In the genomic region with DNA sequence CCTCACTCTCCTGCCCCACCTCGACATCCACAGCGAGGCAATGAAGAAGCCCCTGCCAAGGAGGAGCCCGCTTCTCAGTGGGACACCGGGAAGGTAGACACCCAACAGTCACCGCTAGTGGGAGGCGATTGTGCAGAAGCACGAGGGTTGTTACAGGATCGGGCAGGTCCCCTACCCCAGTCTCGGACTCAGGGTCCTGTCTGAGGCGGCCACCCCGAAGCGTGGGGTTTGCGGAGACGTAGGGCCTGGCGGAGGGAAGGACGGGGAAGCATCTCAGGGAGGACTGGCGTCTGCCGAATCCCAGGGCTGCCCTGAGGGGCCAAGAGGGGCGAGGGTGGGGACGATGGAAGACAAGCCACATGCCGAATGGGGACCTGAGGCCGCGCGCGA, we compare ENCODE assay signal across 8 cellular contexts.
DNase-seq lines count a peak whose midpoint lies in the region; ATAC-seq and TF ChIP-seq lines count a peak whose summit lies in the region.
"Not testable (repeated sequence)": the region's sequence is repeated elsewhere in the genome, so short reads cannot be mapped to it uniquely, and the experiment has no call there.

No MANE protein-coding gene starts in this region.

- H3K4me3 Mint-ChIP-seq in T-cell = peak overlapping the region; percentile 89 to 93 (median 93)
- peak overlapping the region; percentile 94 for H3K4me3 Mint-ChIP-seq in nephron progenitor cell

- H3K9me3 Mint-ChIP-seq in T-cell, nephron progenitor cell: not testable (repeated sequence)

- not testable (repeated sequence) for DNase-seq in GM12864 (ENCODE audit: low read depth); H7; brain microvascular endothelial cell; nephron progenitor cell
- DNase-seq in T-cell = peak in 3 of 34 experiments; percentile 6 to 29 (median 7)
- peak; percentile 38 for DNase-seq in left ventricle myocardium superior

- not testable (repeated sequence) for H3K27me3 Mint-ChIP-seq in T-cell; nephron progenitor cell (ENCODE audit: low read depth, poor library complexity)

- H3K9me3 ChIP-seq in thymus (ENCODE audit: control insufficient read depth) = not testable (repeated sequence)

- H3K36me3 Mint-ChIP-seq in T-cell = peaks cover 12% of the 10 kb centered on the region
- H3K36me3 Mint-ChIP-seq in nephron progenitor cell (ENCODE audit: low read depth) = not testable (repeated sequence)

- peak; percentile 12 for ATAC-seq in HG03469 (IDR thresholded peaks at IDR 0.05; ENCODE audit: unreplicated experiment)
- ATAC-seq in T-cell (replicated peaks in 1 of 4) = peak in 2 of 4 experiments; percentile 8 to 13
- ATAC-seq in left ventricle myocardium superior = not testable (repeated sequence)

- H3K27me3 ChIP-seq in H7 (ENCODE audit: control insufficient read depth, insufficient read depth, low read length); brain microvascular endothelial cell (replicated peaks); thymus (ENCODE audit: control insufficient read depth, insufficient read depth): not testable (repeated sequence)

- TF ChIP-seq CTCF in GM12864 (IDR thresholded peaks at IDR 0.05; ENCODE audit: low read depth, low read length, missing control alignments); brain microvascular endothelial cell (IDR thresholded peaks at IDR 0.05; ENCODE audit: low read depth, low read length, missing control alignments); nephron progenitor cell (IDR thresholded peaks at IDR 0.05): not testable (repeated sequence)

- POLR2A ChIA-PET in T-cell (lab: Charles Lee) = not testable (repeated sequence)

- intact Hi-C loops in left ventricle myocardium superior (cut with micrococcal nuclease) = not testable (repeated sequence)

- H3K4me3 ChIP-seq in GM12864 (ENCODE audit: low read depth, low read length) (peak overlapping the region; percentile 76), H7 (ENCODE audit: insufficient read depth, low read depth, low read length) (peak overlapping the region; percentile 71), brain microvascular endothelial cell (ENCODE audit: low read depth, low read length) (peak overlapping the region; percentile 69), thymus (ENCODE audit: low read length) (peak overlapping the region; percentile 63)

- CTCF ChIA-PET in T-cell (lab: Charles Lee) = not testable (repeated sequence)

- in situ Hi-C loops in brain microvascular endothelial cell (cut with HindIII; ENCODE audit: low pct_ligation_motif_present, low sequenced_read_pairs) = not testable (repeated sequence)

- peak overlapping the region; percentile 34 for H3K27ac ChIP-seq in brain microvascular endothelial cell
- peak overlapping the region; percentile 94 for H3K27ac ChIP-seq in thymus (ENCODE audit: low read depth)

- not testable (repeated sequence) for H3K36me3 ChIP-seq in H7 (replicated peaks; ENCODE audit: control insufficient read depth, insufficient read depth, low read length); brain microvascular endothelial cell (replicated peaks); thymus (ENCODE audit: control insufficient read depth, insufficient read depth)

- 0% methylated on average over 16 of the region's 25 CpGs for WGBS in thymus

- H3K27ac Mint-ChIP-seq in T-cell (peak overlapping the region; percentile 92 to 95), nephron progenitor cell (peak overlapping the region; percentile 88)

- H3K4me1 Mint-ChIP-seq in T-cell = peaks cover 38 to 43% (median 41%) of the 10 kb centered on the region in 3 donors
- H3K4me1 Mint-ChIP-seq in nephron progenitor cell = peaks cover 38% of the 10 kb centered on the region

- not testable (repeated sequence) for H3K4me1 ChIP-seq in thymus (ENCODE audit: control insufficient read depth, insufficient read depth, low read length)
